23 cellular contexts compared by ENCODE assay signal in the genomic region with DNA sequence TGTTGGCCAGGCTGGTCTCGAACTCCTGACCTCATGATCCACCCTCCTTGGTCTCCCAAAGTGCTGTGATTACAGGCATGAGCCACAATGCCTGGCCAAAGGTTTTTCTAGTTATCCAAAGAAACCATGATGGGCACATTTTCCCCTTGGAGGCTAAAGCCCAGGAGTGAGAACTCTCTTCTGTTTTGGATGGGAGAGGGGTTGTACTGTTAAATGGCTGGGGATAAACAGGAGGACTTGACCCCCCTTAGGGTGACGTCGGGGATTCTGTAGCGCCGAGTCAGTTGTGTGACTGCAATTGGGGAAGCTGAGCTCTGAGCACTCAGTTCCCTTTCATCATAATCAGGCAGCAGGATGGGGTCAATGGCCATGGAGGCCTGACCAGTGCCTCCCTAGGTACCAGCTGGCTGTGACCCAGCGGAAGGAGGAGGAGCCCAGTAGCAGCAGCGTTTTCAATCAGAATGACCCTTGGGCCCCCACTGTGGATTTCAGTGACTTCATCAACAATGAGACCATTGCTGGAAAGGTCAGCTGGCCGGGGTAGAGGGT. TPM values are rescaled to one million over a fixed set of nuclear protein-coding genes. Genes with fewer than 3 reads are reported as not detected.
"Had no signal": no experiment of that assay in that cellular context is flagged by ENCODE, and none has a peak within 500 bp of the region (broad histone marks: within the 10 kb centered on the region; RNA-seq: fewer than 3 reads in every experiment).

No MANE protein-coding gene starts in this region.

- H3K4me3 Mint-ChIP-seq: activated CD4-positive, alpha-beta memory T cell treated with anti-CD3 and anti-CD28 coated beads, Interleukin-2, amount 10 ng/mL, durations not matched to agents 7 days and 5 days; neural progenitor cell; T-helper 1 cell treated with Interleukin-12 subunit alpha and Interleukin-12 subunit beta and Interleukin-4 antibody, amounts not matched to agents 30 μg/mL and 1 μg/mL, for 36 hours; WTC11 had no signal

- H2AFZ ChIP-seq: hepatocyte, neural progenitor cell had no signal

- H3K9ac ChIP-seq: neural progenitor cell had no signal

- H3K36me3 Mint-ChIP-seq: activated naive CD4-positive, alpha-beta T cell treated with anti-CD3 and anti-CD28 coated beads, Interleukin-2, amount 50 U/mL, for 72 hours; WTC11 had no signal

- H3K27ac ChIP-seq: hepatocyte, neural progenitor cell, pancreas, skin epidermis, suprapubic skin had no signal

- ATAC-seq: activated naive CD4-positive, alpha-beta T cell treated with anti-CD3 and anti-CD28 coated beads, Interleukin-2, amount 50 U/mL, for 72 hours; WTC11 had no signal

- H3K36me3 ChIP-seq: neural progenitor cell, pancreas, suprapubic skin had no signal

- H3K27me3 ChIP-seq: hepatocyte, neural progenitor cell, pancreas, suprapubic skin had no signal

- H3K4me3 ChIP-seq: hepatocyte, neural progenitor cell, pancreas, skin epidermis had no signal

- H3K4me2 ChIP-seq: hepatocyte, neural progenitor cell had no signal

- DNase-seq: activated CD4-positive, alpha-beta memory T cell treated with anti-CD3 and anti-CD28 coated beads, Interleukin-2, amount 10 ng/mL, durations not matched to agents 7 days and 5 days; activated CD4-positive, alpha-beta T cell treated with anti-CD3 and anti-CD28 coated beads for 4 hours; activated effector memory CD4-positive, alpha-beta T cell treated with anti-CD3 and anti-CD28 coated beads, Interleukin-2, amount 50 U/mL, for 16 hours; activated T-cell treated with anti-CD3 and anti-CD28 coated beads, Interleukin-2, amount 50 U/mL, for 48 hours; amniotic stem cell; kidney glomerular epithelial cell; retina; stimulated activated CD4-positive, alpha-beta T cell treated with anti-CD3 and anti-CD28 coated beads, Interleukin-4, amount 100 ng/mL, for 4 hours; stimulated activated CD8-positive, alpha-beta memory T cell treated with anti-CD3 and anti-CD28 coated beads, Interleukin-4, amount 100 ng/mL, for 48 hours; stimulated activated naive CD4-positive, alpha-beta T cell treated with Interleukin-2 at 50 U/mL for 16 hours had no signal

- H3K27ac Mint-ChIP-seq: activated CD4-positive, alpha-beta memory T cell treated with anti-CD3 and anti-CD28 coated beads, Interleukin-2, amount 10 ng/mL, durations not matched to agents 7 days and 5 days; neural progenitor cell; T-helper 1 cell treated with Interleukin-12 subunit alpha and Interleukin-12 subunit beta and Interleukin-4 antibody, amounts not matched to agents 30 μg/mL and 1 μg/mL, for 36 hours; WTC11 had no signal

- H3K9me3 Mint-ChIP-seq: activated CD4-positive, alpha-beta memory T cell treated with anti-CD3 and anti-CD28 coated beads, Interleukin-2, amount 10 ng/mL, durations not matched to agents 7 days and 5 days; activated naive CD4-positive, alpha-beta T cell treated with anti-CD3 and anti-CD28 coated beads, Interleukin-2, amount 50 U/mL, for 72 hours; neural progenitor cell; T-helper 1 cell treated with Interleukin-12 subunit alpha and Interleukin-12 subunit beta and Interleukin-4 antibody, amounts not matched to agents 30 μg/mL and 1 μg/mL, for 36 hours; WTC11 had no signal

- H3K4me1 ChIP-seq: neural progenitor cell, pancreas had no signal

- H3K4me1 Mint-ChIP-seq: activated CD4-positive, alpha-beta memory T cell treated with anti-CD3 and anti-CD28 coated beads, Interleukin-2, amount 10 ng/mL, durations not matched to agents 7 days and 5 days; neural progenitor cell; WTC11 had no signal

- H3K9me3 ChIP-seq: pancreas, suprapubic skin had no signal

RNA-seq across cellular contexts. Expression of gene G6PC1, which starts 45.5 kb away (rescaled TPM):
- total RNA-seq: activated CD4-positive, alpha-beta memory T cell treated with anti-CD3 and anti-CD28 coated beads, Interleukin-2, amount 10 ng/mL, durations not matched to agents 7 days and 5 days; activated naive CD4-positive, alpha-beta T cell treated with anti-CD3 and anti-CD28 coated beads, Interleukin-2, amount 50 U/mL, for 72 hours; cardiac septum; glomerular endothelial cell; lower leg skin; suprapubic skin; urinary bladder; WTC11 had no signal
- polyA plus RNA-seq: esophagus had no signal
